ENCODE assay signal across 1 cellular context in the genomic region with DNA sequence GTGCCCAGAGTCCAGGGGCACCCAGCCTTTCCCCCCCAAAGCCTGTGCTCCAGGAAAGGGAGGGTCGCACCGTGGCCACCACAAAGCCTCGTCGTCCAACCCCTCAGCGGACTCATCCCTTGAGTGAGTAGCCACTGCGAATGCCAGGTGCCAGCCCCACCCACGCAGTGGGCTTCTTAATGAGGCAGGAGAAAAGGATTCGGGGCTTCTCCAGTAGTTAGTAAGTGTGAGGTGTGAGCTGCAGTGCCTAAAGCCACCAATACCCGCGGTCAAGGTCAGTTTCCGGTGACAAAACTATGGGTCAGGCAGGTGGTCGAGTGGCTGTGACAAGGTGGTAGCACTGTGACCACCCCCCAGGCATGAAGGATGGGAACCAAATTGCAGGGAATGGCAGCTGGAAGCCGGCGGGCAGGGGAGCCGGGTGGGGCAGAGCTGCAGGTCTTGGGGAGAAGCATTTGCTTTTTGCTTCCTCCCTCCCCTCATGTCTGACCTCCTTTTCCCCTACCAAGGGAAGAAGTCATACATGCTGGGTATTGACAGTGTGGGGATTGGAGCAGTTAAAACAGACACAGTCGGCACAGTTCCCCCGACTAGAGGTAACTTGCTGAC.
TF ChIP-seq lines count a peak whose summit lies in the region.

No MANE protein-coding gene starts in this region.

TF ChIP-seq in HepG2, 621 proteins besides CTCF, POLR2A, EP300 and RAD21:
- TF ChIP-seq, protein P1, sequence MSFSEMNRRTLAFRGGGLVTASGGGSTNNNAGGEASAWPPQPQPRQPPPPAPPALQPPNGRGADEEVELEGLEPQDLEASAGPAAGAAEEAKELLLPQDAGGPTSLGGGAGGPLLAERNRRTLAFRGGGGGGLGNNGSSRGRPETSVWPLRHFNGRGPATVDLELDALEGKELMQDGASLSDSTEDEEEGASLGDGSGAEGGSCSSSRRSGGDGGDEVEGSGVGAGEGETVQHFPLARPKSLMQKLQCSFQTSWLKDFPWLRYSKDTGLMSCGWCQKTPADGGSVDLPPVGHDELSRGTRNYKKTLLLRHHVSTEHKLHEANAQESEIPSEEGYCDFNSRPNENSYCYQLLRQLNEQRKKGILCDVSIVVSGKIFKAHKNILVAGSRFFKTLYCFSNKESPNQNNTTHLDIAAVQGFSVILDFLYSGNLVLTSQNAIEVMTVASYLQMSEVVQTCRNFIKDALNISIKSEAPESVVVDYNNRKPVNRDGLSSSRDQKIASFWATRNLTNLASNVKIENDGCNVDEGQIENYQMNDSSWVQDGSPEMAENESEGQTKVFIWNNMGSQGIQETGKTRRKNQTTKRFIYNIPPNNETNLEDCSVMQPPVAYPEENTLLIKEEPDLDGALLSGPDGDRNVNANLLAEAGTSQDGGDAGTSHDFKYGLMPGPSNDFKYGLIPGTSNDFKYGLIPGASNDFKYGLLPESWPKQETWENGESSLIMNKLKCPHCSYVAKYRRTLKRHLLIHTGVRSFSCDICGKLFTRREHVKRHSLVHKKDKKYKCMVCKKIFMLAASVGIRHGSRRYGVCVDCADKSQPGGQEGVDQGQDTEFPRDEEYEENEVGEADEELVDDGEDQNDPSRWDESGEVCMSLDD (CRISPR knock-in tag; IDR thresholded peaks at IDR 0.05; ENCODE audit: borderline replicate concordance): no peak
- no peak for TF ChIP-seq ATF1 (CRISPR knock-in tag; IDR thresholded peaks at IDR 0.05)
- no peak for TF ChIP-seq ARNT2 (CRISPR knock-in tag; IDR thresholded peaks at IDR 0.05; ENCODE audit: low read depth)
- TF ChIP-seq SP4 (CRISPR knock-in tag; IDR thresholded peaks at IDR 0.05): no peak
- no peak for TF ChIP-seq GTF3A (CRISPR knock-in tag; conservative IDR thresholded peaks at IDR 0.05)
- no peak for TF ChIP-seq KDM2A (CRISPR knock-in tag; IDR thresholded peaks at IDR 0.05; ENCODE audit: borderline replicate concordance, low read depth)
- TF ChIP-seq PPARG (CRISPR knock-in tag; conservative IDR thresholded peaks at IDR 0.05): no peak
- TF ChIP-seq, protein P2, sequence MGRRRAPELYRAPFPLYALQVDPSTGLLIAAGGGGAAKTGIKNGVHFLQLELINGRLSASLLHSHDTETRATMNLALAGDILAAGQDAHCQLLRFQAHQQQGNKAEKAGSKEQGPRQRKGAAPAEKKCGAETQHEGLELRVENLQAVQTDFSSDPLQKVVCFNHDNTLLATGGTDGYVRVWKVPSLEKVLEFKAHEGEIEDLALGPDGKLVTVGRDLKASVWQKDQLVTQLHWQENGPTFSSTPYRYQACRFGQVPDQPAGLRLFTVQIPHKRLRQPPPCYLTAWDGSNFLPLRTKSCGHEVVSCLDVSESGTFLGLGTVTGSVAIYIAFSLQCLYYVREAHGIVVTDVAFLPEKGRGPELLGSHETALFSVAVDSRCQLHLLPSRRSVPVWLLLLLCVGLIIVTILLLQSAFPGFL (CRISPR knock-in tag; IDR thresholded peaks at IDR 0.05): no peak
- TF ChIP-seq, protein P3, sequence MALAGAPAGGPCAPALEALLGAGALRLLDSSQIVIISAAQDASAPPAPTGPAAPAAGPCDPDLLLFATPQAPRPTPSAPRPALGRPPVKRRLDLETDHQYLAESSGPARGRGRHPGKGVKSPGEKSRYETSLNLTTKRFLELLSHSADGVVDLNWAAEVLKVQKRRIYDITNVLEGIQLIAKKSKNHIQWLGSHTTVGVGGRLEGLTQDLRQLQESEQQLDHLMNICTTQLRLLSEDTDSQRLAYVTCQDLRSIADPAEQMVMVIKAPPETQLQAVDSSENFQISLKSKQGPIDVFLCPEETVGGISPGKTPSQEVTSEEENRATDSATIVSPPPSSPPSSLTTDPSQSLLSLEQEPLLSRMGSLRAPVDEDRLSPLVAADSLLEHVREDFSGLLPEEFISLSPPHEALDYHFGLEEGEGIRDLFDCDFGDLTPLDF (CRISPR knock-in tag; IDR thresholded peaks at IDR 0.05): no peak
- no peak for TF ChIP-seq SKI (IDR thresholded peaks at IDR 0.05; ENCODE audit: partially characterized antibody)
- TF ChIP-seq MBNL3 (CRISPR knock-in tag; conservative IDR thresholded peaks at IDR 0.05): no peak
- TF ChIP-seq TBL1XR1 (IDR thresholded peaks at IDR 0.05; ENCODE audit: borderline replicate concordance, low read length, partially characterized antibody): no peak
- no peak for TF ChIP-seq JUN (CRISPR knock-in tag; IDR thresholded peaks at IDR 0.05)
- TF ChIP-seq, protein P4, sequence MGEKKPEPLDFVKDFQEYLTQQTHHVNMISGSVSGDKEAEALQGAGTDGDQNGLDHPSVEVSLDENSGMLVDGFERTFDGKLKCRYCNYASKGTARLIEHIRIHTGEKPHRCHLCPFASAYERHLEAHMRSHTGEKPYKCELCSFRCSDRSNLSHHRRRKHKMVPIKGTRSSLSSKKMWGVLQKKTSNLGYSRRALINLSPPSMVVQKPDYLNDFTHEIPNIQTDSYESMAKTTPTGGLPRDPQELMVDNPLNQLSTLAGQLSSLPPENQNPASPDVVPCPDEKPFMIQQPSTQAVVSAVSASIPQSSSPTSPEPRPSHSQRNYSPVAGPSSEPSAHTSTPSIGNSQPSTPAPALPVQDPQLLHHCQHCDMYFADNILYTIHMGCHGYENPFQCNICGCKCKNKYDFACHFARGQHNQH (CRISPR knock-in tag; IDR thresholded peaks at IDR 0.05): no peak
- TF ChIP-seq RFXANK (CRISPR knock-in tag; IDR thresholded peaks at IDR 0.05): no peak
